In genomic region chr5:129460121-129460950, GRCh38 we compare ENCODE assay signal across 8 cellular contexts. TPM values are rescaled to one million over a fixed set of nuclear protein-coding genes. Genes with fewer than 3 reads are reported as not detected.
DNase-seq lines count a peak whose midpoint lies in the region; ATAC-seq and TF ChIP-seq lines count a peak whose summit lies in the region.

Gene ADAMTS19, plus strand, starts transcription at chr5:129460298. Its CDS starts 94 bp downstream, at chr5:129460392.

- peak within 1 kb of the TSS; percentile 44 for H3K4me3 ChIP-seq in choroid plexus epithelial cell (ENCODE audit: low read depth, low read length)
- H3K4me3 ChIP-seq in stomach = peak within 1 kb of the TSS; percentile 36 to 65 (median 50)

- TF ChIP-seq CTCF in choroid plexus epithelial cell (conservative IDR thresholded peaks at IDR 0.05; ENCODE audit: low read depth, low read length) = no peak
- TF ChIP-seq CTCF in stomach (IDR thresholded peaks at IDR 0.05) = no peak

- TF ChIP-seq EP300 in stomach (IDR thresholded peaks at IDR 0.05) = no peak

- no peak for TF ChIP-seq POLR2A in stomach (IDR thresholded peaks at IDR 0.05)

- DNase-seq in stimulated activated CD4-positive, alpha-beta T cell treated with anti-CD3 and anti-CD28 coated beads, Interleukin-15, amount 100 ng/mL, for 24 hours = peak; percentile 46
- DNase-seq in stimulated activated CD4-positive, alpha-beta T cell treated with anti-CD3 and anti-CD28 coated beads, Interleukin-4, amount 100 ng/mL, for 4 hours = no peak
- DNase-seq in NCI-H510A treated with DMSO at 0.1 percent for 48 hours (lab: John Stamatoyannopoulos, UW) = peak; percentile 12
- peak; percentile 52 for DNase-seq in choroid plexus epithelial cell (ENCODE audit: low read depth)
- DNase-seq in left colon = peak; percentile 27 to 39
- no peak for DNase-seq in stomach
- DNase-seq in RKO (ENCODE audit: low spot score) = no peak
- DNase-seq in stimulated activated naive CD4-positive, alpha-beta T cell (lab: John Stamatoyannopoulos, UW) = no peak

- no peaks in the 10 kb centered on the region for H3K36me3 ChIP-seq in stomach

- H3K27me3 ChIP-seq in stomach = peaks cover 0 to 45% (median 30%) of the 10 kb centered on the region in 3 donors

- no peak within 1 kb of the TSS for H3K27ac ChIP-seq in stomach

- 1 to 2% (median 1%) methylated on average over 40 to 60 of the region's 60 CpGs for WGBS in stomach, 5 donors

- peak; percentile 80 for ATAC-seq in left colon

- intact Hi-C loops in left colon (cut with DNase I, micrococcal nuclease) = no loop called here
- intact Hi-C loops in stomach (cut with DNase I; ENCODE audit: low total_unique reads) = no loop called here

- H3K9me3 ChIP-seq in stomach = no peaks in the 10 kb centered on the region

- peaks cover 11 to 26% (median 25%) of the 10 kb centered on the region in 4 donors for H3K4me1 ChIP-seq in stomach

RNA-seq across cellular contexts. Expression of gene ADAMTS19, which starts in this region (rescaled TPM):
- total RNA-seq in left colon (under 1 TPM; 0.49 to 0.67 TPM), stomach (10 to 100 TPM in 1 of 5 donors, 1 to 10 TPM in 1, under 1 TPM in 1, not detected in 2; 0.58 to 18.0 (median 1.2) TPM)
- polyA plus RNA-seq in stomach = under 1 TPM in 1 of 3 donors, not detected in 2; 0.05 TPM

Comparison
In these comparisons a context has a peak if more than half of its experiments do, and no peak if none do; other contexts are left out.
1. DNase-seq: peak in stimulated activated CD4-positive, alpha-beta T cell treated with anti-CD3 and anti-CD28 coated beads, Interleukin-15, amount 100 ng/mL, for 24 hours (single experiment), NCI-H510A treated with DMSO at 0.1 percent for 48 hours (single experiment) and choroid plexus epithelial cell (single experiment); none in stimulated activated CD4-positive, alpha-beta T cell treated with anti-CD3 and anti-CD28 coated beads, Interleukin-4, amount 100 ng/mL, for 4 hours (0 of 2), stomach (single experiment), RKO (single experiment) and stimulated activated naive CD4-positive, alpha-beta T cell (0 of 6).
2. Peak in DNase-seq and ATAC-seq in left colon; RNA of the gene not detected or under 1 TPM.